Comparison of ENCODE assay signal across 13 cellular contexts in genomic region chrX:77742788-77743476, GRCh38. TPM values are rescaled to one million over a fixed set of nuclear protein-coding genes. Genes with fewer than 3 reads are reported as not detected.
DNase-seq lines count a peak whose midpoint lies in the region; ATAC-seq and TF ChIP-seq lines count a peak whose summit lies in the region.
"Had no signal": no experiment of that assay in that cellular context is flagged by ENCODE, and none has a peak within 500 bp of the region (broad histone marks: within the 10 kb centered on the region; RNA-seq: fewer than 3 reads in every experiment).

No MANE protein-coding gene starts in this region.

- H3K4me1 Mint-ChIP-seq in activated naive CD4-positive, alpha-beta T cell treated with anti-CD3 and anti-CD28 coated beads for 36 hours (ENCODE audit: low read depth): peaks cover 43% of the 10 kb centered on the region

- H3K4me3 Mint-ChIP-seq in activated naive CD4-positive, alpha-beta T cell treated with anti-CD3 and anti-CD28 coated beads for 36 hours: no peak overlapping the region

- TF ChIP-seq CTCF in coronary artery (IDR thresholded peaks at IDR 0.05) (no peak), lung (IDR thresholded peaks at IDR 0.05; ENCODE audit: control extremely low read depth, extremely low read depth) (no peak)

- no peak for DNase-seq in activated naive CD4-positive, alpha-beta T cell treated with anti-CD3 and anti-CD28 coated beads, Interleukin-2, amount 50 U/mL, for 72 hours (ENCODE audit: low spot score in 2 of 2)
- DNase-seq in activated naive CD4-positive, alpha-beta T cell treated with anti-CD3 and anti-CD28 coated beads for 36 hours: no peak
- DNase-seq in coronary artery (ENCODE audit: low spot score): no peak
- DNase-seq in lung (ENCODE audit: low spot score): no peak
- DNase-seq in aorta: peak in 1 of 2 donors; percentile 52
- DNase-seq in NCI-H226: no peak
- no peak for DNase-seq in effector memory CD4-positive, alpha-beta T cell
- no peak for DNase-seq in AML-193 (lab: John Stamatoyannopoulos, UW)
- DNase-seq: activated CD4-positive, CD25-positive, alpha-beta regulatory T cell; kidney glomerular epithelial cell; NCI-H345; ovary had no signal

- H3K27ac Mint-ChIP-seq in activated naive CD4-positive, alpha-beta T cell treated with anti-CD3 and anti-CD28 coated beads, Interleukin-2, amount 50 U/mL, for 72 hours: peak overlapping the region; percentile 9 to 73
- H3K27ac Mint-ChIP-seq in activated naive CD4-positive, alpha-beta T cell treated with anti-CD3 and anti-CD28 coated beads for 36 hours: no peak overlapping the region

- no peaks in the 10 kb centered on the region for H3K27me3 Mint-ChIP-seq in activated naive CD4-positive, alpha-beta T cell treated with anti-CD3 and anti-CD28 coated beads for 36 hours (ENCODE audit: low read depth)

- peak overlapping the region; percentile 8 for H3K4me3 ChIP-seq in coronary artery
- no peak overlapping the region for H3K4me3 ChIP-seq in lung
- no peak overlapping the region for H3K4me3 ChIP-seq in aorta (ENCODE audit: low read length in 2 of 2)
- no peak overlapping the region for H3K4me3 ChIP-seq in effector memory CD4-positive, alpha-beta T cell (ENCODE audit: insufficient read depth, low read depth, low read length, poor library complexity, severe bottlenecking)
- H3K4me3 ChIP-seq: ovary, SJSA1 had no signal

- H3K9me3 ChIP-seq in lung (ENCODE audit: control insufficient read depth in 2 of 2, insufficient read depth in 1 of 2, low read length in 1 of 2) (no peaks in the 10 kb centered on the region), aorta (ENCODE audit: control insufficient read depth, low read length) (no peaks in the 10 kb centered on the region)
- no peaks in the 10 kb centered on the region for H3K9me3 ChIP-seq in effector memory CD4-positive, alpha-beta T cell (ENCODE audit: control insufficient read depth, low read length)
- H3K9me3 ChIP-seq: ovary, SJSA1 had no signal

- H3K9me3 Mint-ChIP-seq in activated naive CD4-positive, alpha-beta T cell treated with anti-CD3 and anti-CD28 coated beads, Interleukin-2, amount 50 U/mL, for 72 hours: no peaks in the 10 kb centered on the region
- H3K9me3 Mint-ChIP-seq in activated naive CD4-positive, alpha-beta T cell treated with anti-CD3 and anti-CD28 coated beads for 36 hours: peaks cover 2% of the 10 kb centered on the region

- no peaks in the 10 kb centered on the region for H3K36me3 ChIP-seq in lung (ENCODE audit: control insufficient read depth in 2 of 2, insufficient read depth in 2 of 2, low read length in 2 of 2)
- H3K36me3 ChIP-seq in aorta (ENCODE audit: control insufficient read depth in 1 of 2, insufficient read depth in 2 of 2, low read length in 1 of 2): no peaks in the 10 kb centered on the region
- H3K36me3 ChIP-seq in effector memory CD4-positive, alpha-beta T cell (ENCODE audit: control insufficient read depth, insufficient read depth, low read length): no peaks in the 10 kb centered on the region
- H3K36me3 ChIP-seq: ovary, SJSA1 had no signal

- CTCF ChIA-PET in activated naive CD4-positive, alpha-beta T cell treated with anti-CD3 and anti-CD28 coated beads for 36 hours (lab: Charles Lee): no interaction called here

- no peaks in the 10 kb centered on the region for H3K27me3 ChIP-seq in lung (ENCODE audit: control insufficient read depth, insufficient read depth)
- no peaks in the 10 kb centered on the region for H3K27me3 ChIP-seq in aorta (ENCODE audit: control insufficient read depth in 1 of 2, insufficient read depth in 2 of 2, low read length in 1 of 2)
- H3K27me3 ChIP-seq in effector memory CD4-positive, alpha-beta T cell (replicated peaks; ENCODE audit: control insufficient read depth, insufficient read depth, low read length, poor library complexity, severe bottlenecking): no peaks in the 10 kb centered on the region
- H3K27me3 ChIP-seq: ovary, SJSA1 had no signal

- H3K36me3 Mint-ChIP-seq in activated naive CD4-positive, alpha-beta T cell treated with anti-CD3 and anti-CD28 coated beads, Interleukin-2, amount 50 U/mL, for 72 hours: no peaks in the 10 kb centered on the region
- no peaks in the 10 kb centered on the region for H3K36me3 Mint-ChIP-seq in activated naive CD4-positive, alpha-beta T cell treated with anti-CD3 and anti-CD28 coated beads for 36 hours (ENCODE audit: low read depth)

- WGBS in lung, 2 donors: 50 to 66% methylated on average over 5 to 7 of the region's 7 CpGs
- 17 to 34% methylated on average over 7 of the region's 7 CpGs for WGBS in aorta, 2 donors

- H3K27ac ChIP-seq in coronary artery (peak overlapping the region; percentile 5 to 51), lung (ENCODE audit: low read depth in 1 of 2, low read length in 1 of 2) (no peak overlapping the region), aorta (ENCODE audit: low read depth in 1 of 2, low read length in 2 of 2) (no peak overlapping the region)
- no peak overlapping the region for H3K27ac ChIP-seq in effector memory CD4-positive, alpha-beta T cell (ENCODE audit: insufficient read depth, low read length, poor library complexity, severe bottlenecking)
- H3K27ac ChIP-seq: ovary, SJSA1 had no signal

- H3K4me1 ChIP-seq in lung (ENCODE audit: control insufficient read depth in 2 of 2, insufficient read depth in 2 of 2, low read length in 2 of 2) (peaks cover 6 to 9% of the 10 kb centered on the region in 2 donors), aorta (ENCODE audit: control insufficient read depth in 1 of 2, insufficient read depth in 2 of 2, low read length in 2 of 2) (no peaks in the 10 kb centered on the region)
- H3K4me1 ChIP-seq in effector memory CD4-positive, alpha-beta T cell (ENCODE audit: control insufficient read depth, insufficient read depth, low read length, poor library complexity, severe bottlenecking): no peaks in the 10 kb centered on the region
- H3K4me1 ChIP-seq: SJSA1 had no signal

- intact Hi-C loops in activated naive CD4-positive, alpha-beta T cell treated with anti-CD3 and anti-CD28 coated beads for 36 hours (cut with micrococcal nuclease): no loop called here
- intact Hi-C loops in aorta (cut with DNase I): no loop called here

- no peak for ATAC-seq in activated naive CD4-positive, alpha-beta T cell treated with anti-CD3 and anti-CD28 coated beads, Interleukin-2, amount 50 U/mL, for 72 hours
- ATAC-seq in lung (ENCODE audit: insufficient read depth, low FRiP score) (peak; percentile 65), aorta (ENCODE audit: low FRiP score) (peak; percentile 60)

RNA-seq across cellular contexts. Expression of gene ATRX, which starts 43.1 kb away (rescaled TPM):
- 10 to 100 TPM; 57.6 to 85.6 TPM for total RNA-seq in activated naive CD4-positive, alpha-beta T cell treated with anti-CD3 and anti-CD28 coated beads, Interleukin-2, amount 50 U/mL, for 72 hours
- 10 to 100 TPM; 49.2 to 49.9 TPM for total RNA-seq in activated naive CD4-positive, alpha-beta T cell treated with anti-CD3 and anti-CD28 coated beads for 36 hours
- 100 to 1,000 TPM in 1 of 2 donors, 10 to 100 TPM in 1; 61.7 to 208 TPM for total RNA-seq in lung
- polyA plus RNA-seq in lung: 10 to 100 TPM; 10.6 to 12.1 TPM
- 100 to 1,000 TPM; 126 to 136 TPM for total RNA-seq in aorta
- polyA plus RNA-seq in aorta: 10 to 100 TPM in 1 of 2 donors, 1 to 10 TPM in 1; 9.4 to 18.5 TPM

Comparison
In these comparisons a context has a peak if more than half of its experiments do, and no peak if none do; other contexts are left out.
1. ATAC-seq: peak in lung (single experiment) and aorta (single experiment); none in activated naive CD4-positive, alpha-beta T cell treated with anti-CD3 and anti-CD28 coated beads, Interleukin-2, amount 50 U/mL, for 72 hours (0 of 2).
2. H3K27ac ChIP-seq: peak in coronary artery (2 of 2); none in lung (0 of 2), aorta (0 of 2) and effector memory CD4-positive, alpha-beta T cell (single experiment).